1 cellular context compared by ENCODE assay signal in genomic region chr14:105223770-105224544, GRCh38.
TF ChIP-seq lines count a peak whose summit lies in the region.

No MANE protein-coding gene starts in this region.

TF ChIP-seq in HepG2, 621 proteins besides CTCF, POLR2A, EP300 and RAD21:
- TF ChIP-seq ZKSCAN5 (CRISPR knock-in tag; IDR thresholded peaks at IDR 0.05) (no peak), ZNF501 (CRISPR knock-in tag; IDR thresholded peaks at IDR 0.05) (no peak), STAG1 (CRISPR knock-in tag; IDR thresholded peaks at IDR 0.05) (no peak), ZNF891 (CRISPR knock-in tag; IDR thresholded peaks at IDR 0.05) (no peak), MTERF4 (CRISPR knock-in tag; IDR thresholded peaks at IDR 0.05) (no peak), STAT5B (CRISPR knock-in tag; IDR thresholded peaks at IDR 0.05) (no peak)
- TF ChIP-seq, protein P1, sequence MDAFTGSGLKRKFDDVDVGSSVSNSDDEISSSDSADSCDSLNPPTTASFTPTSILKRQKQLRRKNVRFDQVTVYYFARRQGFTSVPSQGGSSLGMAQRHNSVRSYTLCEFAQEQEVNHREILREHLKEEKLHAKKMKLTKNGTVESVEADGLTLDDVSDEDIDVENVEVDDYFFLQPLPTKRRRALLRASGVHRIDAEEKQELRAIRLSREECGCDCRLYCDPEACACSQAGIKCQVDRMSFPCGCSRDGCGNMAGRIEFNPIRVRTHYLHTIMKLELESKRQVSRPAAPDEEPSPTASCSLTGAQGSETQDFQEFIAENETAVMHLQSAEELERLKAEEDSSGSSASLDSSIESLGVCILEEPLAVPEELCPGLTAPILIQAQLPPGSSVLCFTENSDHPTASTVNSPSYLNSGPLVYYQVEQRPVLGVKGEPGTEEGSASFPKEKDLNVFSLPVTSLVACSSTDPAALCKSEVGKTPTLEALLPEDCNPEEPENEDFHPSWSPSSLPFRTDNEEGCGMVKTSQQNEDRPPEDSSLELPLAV (CRISPR knock-in tag; conservative IDR thresholded peaks at IDR 0.05; ENCODE audit: low read depth): no peak
- TF ChIP-seq, protein P2, sequence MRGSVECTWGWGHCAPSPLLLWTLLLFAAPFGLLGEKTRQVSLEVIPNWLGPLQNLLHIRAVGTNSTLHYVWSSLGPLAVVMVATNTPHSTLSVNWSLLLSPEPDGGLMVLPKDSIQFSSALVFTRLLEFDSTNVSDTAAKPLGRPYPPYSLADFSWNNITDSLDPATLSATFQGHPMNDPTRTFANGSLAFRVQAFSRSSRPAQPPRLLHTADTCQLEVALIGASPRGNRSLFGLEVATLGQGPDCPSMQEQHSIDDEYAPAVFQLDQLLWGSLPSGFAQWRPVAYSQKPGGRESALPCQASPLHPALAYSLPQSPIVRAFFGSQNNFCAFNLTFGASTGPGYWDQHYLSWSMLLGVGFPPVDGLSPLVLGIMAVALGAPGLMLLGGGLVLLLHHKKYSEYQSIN (CRISPR knock-in tag; IDR thresholded peaks at IDR 0.05; ENCODE audit: borderline replicate concordance): no peak
TF ChIP-seq in HepG2: peak in this region for 0.
